1 cellular context compared by ENCODE assay signal in the genomic region with DNA sequence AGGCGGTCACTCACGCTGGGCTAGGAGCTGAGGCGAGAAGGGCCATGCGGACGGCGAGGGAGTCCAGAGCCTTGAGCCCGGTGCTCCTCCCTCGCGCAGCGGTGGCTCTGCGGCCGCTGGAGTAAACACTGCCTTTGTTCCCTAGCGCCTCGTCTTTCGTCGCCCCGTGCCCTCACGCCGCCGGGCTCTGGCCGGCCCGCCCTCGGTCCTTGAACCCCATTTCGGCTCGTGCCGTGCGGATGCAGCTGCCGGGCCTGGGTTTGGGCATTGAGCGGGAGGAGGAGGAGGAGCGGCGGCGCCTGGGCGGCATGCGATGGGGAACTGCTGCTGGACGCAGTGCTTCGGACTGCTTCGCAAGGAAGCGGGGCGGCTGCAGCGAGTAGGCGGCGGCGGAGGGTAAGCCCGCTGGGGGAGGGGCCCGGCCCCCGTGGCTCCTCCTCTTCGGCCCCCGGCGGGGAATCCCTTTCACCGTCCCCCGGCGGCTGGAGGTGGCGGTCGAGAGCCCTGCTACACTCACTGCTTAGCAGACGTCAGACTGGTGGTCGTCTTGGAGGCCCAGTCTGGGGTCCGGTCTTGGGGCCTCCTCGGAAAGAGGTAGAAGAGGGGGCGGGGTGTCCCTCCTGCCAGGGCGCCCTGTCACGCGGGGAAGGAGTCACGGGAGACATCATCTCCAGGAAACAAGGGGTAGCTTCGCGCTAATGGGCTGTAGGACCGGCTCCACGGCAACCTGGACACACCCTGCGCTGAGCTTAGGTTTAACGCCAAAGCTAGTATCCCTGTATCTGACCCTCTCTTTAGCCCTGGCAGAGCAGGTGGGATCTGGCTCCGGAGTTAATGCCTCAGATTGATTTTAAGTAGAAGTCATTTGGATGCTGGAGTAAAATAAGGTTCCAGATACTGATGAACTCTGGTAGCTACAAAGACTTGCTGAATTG.
A peak's percentile ranks its signal among the peaks of the same experiment; 100 is the strongest.
TF ChIP-seq lines count a peak whose summit lies in the region.

Gene AP1AR (plus strand): TSS at position 9 of the 935 bp plus-strand sequence. CDS start 305 bp downstream, at position 314.

TF ChIP-seq in K562, 482 proteins besides CTCF, POLR2A, EP300 and RAD21 (continued from another document and continues in another):
- TF ChIP-seq THRAP3 (IDR thresholded peaks at IDR 0.05; ENCODE audit: borderline replicate concordance): no peak
- TF ChIP-seq RHOXF2B (CRISPR knock-in tag; conservative IDR thresholded peaks at IDR 0.05): 0 out of 2 replicates have a peak, but pooled peaks have one; percentile 25
- no peak for TF ChIP-seq RBM39 (optimal IDR thresholded peaks at IDR 0.05; ENCODE audit: low read depth, low read length)
- TF ChIP-seq CHD7 (IDR thresholded peaks at IDR 0.05; ENCODE audit: low read depth, low read length): no peak
- TF ChIP-seq BDP1 (IDR thresholded peaks at IDR 0.05; ENCODE audit: insufficient read depth, insufficient read length): no peak
- TF ChIP-seq, protein P1, sequence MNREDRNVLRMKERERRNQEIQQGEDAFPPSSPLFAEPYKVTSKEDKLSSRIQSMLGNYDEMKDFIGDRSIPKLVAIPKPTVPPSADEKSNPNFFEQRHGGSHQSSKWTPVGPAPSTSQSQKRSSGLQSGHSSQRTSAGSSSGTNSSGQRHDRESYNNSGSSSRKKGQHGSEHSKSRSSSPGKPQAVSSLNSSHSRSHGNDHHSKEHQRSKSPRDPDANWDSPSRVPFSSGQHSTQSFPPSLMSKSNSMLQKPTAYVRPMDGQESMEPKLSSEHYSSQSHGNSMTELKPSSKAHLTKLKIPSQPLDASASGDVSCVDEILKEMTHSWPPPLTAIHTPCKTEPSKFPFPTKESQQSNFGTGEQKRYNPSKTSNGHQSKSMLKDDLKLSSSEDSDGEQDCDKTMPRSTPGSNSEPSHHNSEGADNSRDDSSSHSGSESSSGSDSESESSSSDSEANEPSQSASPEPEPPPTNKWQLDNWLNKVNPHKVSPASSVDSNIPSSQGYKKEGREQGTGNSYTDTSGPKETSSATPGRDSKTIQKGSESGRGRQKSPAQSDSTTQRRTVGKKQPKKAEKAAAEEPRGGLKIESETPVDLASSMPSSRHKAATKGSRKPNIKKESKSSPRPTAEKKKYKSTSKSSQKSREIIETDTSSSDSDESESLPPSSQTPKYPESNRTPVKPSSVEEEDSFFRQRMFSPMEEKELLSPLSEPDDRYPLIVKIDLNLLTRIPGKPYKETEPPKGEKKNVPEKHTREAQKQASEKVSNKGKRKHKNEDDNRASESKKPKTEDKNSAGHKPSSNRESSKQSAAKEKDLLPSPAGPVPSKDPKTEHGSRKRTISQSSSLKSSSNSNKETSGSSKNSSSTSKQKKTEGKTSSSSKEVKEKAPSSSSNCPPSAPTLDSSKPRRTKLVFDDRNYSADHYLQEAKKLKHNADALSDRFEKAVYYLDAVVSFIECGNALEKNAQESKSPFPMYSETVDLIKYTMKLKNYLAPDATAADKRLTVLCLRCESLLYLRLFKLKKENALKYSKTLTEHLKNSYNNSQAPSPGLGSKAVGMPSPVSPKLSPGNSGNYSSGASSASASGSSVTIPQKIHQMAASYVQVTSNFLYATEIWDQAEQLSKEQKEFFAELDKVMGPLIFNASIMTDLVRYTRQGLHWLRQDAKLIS (CRISPR knock-in tag; IDR thresholded peaks at IDR 0.05): 0 out of 2 replicates have a peak, but pooled peaks have one; percentile 33
- no peak for TF ChIP-seq ZNF695 (CRISPR knock-in tag; IDR thresholded peaks at IDR 0.05)
- TF ChIP-seq COPS2 (conservative IDR thresholded peaks at IDR 0.05): no peak
- TF ChIP-seq BRD4 (IDR thresholded peaks at IDR 0.05): no peak; the same call in 1 of the 2 replicates
- TF ChIP-seq ZMIZ1 (IDR thresholded peaks at IDR 0.05; ENCODE audit: low read depth in 2 of 2, low read length in 2 of 2): no peak
- peak; percentile 78 for TF ChIP-seq RBM22 (IDR thresholded peaks at IDR 0.05; ENCODE audit: low read depth, low read length, poor library complexity, severe bottlenecking)
- TF ChIP-seq MTA2 (IDR thresholded peaks at IDR 0.05; ENCODE audit: low read depth): no peak
- TF ChIP-seq ZNF263 (CRISPR knock-in tag; IDR thresholded peaks at IDR 0.05; ENCODE audit: borderline replicate concordance): peak; percentile 91
- TF ChIP-seq CCAR2 (IDR thresholded peaks at IDR 0.05; ENCODE audit: low read depth, low read length): no peak
- peak; percentile 60 to 94 for TF ChIP-seq MAZ (CRISPR knock-in tag; conservative IDR thresholded peaks at IDR 0.05 in 1 of 2, IDR thresholded peaks at IDR 0.05 in 1 of 2)
- no peak for TF ChIP-seq ZC3H8 (IDR thresholded peaks at IDR 0.05)
- no peak for TF ChIP-seq CREBBP (IDR thresholded peaks at IDR 0.05; ENCODE audit: low read depth, low read length)
- TF ChIP-seq HLTF (IDR thresholded peaks at IDR 0.05): no peak
- peak in 1 of 2 experiments; percentile 34; a peak in 1 of 4 replicates for TF ChIP-seq TEAD1 (CRISPR knock-in tag; IDR thresholded peaks at IDR 0.05)
- 0 out of 2 replicates have a peak, but pooled peaks have one; percentile 17 for TF ChIP-seq CREM (IDR thresholded peaks at IDR 0.05; ENCODE audit: low read depth)
- TF ChIP-seq MTA3 (IDR thresholded peaks at IDR 0.05; ENCODE audit: borderline replicate concordance): no peak
- TF ChIP-seq ZNF717 (CRISPR knock-in tag; IDR thresholded peaks at IDR 0.05): 0 out of 2 replicates have a peak, but pooled peaks have one; percentile 27
- no peak for TF ChIP-seq NCOA6 (IDR thresholded peaks at IDR 0.05)
- TF ChIP-seq TEAD2 (tag; IDR thresholded peaks at IDR 0.05): no peak
- peak; percentile 29 for TF ChIP-seq TAF9B (IDR thresholded peaks at IDR 0.05; ENCODE audit: partially characterized antibody)
- 0 out of 2 replicates have a peak, but pooled peaks have one; percentile 26 for TF ChIP-seq LEF1 (IDR thresholded peaks at IDR 0.05)
- TF ChIP-seq NFATC3 (IDR thresholded peaks at IDR 0.05): no peak
- no peak for TF ChIP-seq MYNN (IDR thresholded peaks at IDR 0.05)
- no peak for TF ChIP-seq MYNN (CRISPR knock-in tag; IDR thresholded peaks at IDR 0.05)
- TF ChIP-seq ELK3 (CRISPR knock-in tag; IDR thresholded peaks at IDR 0.05): no peak
- no peak for TF ChIP-seq ZNF644 (tag; IDR thresholded peaks at IDR 0.05; ENCODE audit: low read depth)
- TF ChIP-seq KDM2B (CRISPR knock-in tag; IDR thresholded peaks at IDR 0.05): 0 out of 2 replicates have a peak, but pooled peaks have one; percentile 55
- TF ChIP-seq, protein P2, sequence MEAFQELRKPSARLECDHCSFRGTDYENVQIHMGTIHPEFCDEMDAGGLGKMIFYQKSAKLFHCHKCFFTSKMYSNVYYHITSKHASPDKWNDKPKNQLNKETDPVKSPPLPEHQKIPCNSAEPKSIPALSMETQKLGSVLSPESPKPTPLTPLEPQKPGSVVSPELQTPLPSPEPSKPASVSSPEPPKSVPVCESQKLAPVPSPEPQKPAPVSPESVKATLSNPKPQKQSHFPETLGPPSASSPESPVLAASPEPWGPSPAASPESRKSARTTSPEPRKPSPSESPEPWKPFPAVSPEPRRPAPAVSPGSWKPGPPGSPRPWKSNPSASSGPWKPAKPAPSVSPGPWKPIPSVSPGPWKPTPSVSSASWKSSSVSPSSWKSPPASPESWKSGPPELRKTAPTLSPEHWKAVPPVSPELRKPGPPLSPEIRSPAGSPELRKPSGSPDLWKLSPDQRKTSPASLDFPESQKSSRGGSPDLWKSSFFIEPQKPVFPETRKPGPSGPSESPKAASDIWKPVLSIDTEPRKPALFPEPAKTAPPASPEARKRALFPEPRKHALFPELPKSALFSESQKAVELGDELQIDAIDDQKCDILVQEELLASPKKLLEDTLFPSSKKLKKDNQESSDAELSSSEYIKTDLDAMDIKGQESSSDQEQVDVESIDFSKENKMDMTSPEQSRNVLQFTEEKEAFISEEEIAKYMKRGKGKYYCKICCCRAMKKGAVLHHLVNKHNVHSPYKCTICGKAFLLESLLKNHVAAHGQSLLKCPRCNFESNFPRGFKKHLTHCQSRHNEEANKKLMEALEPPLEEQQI (IDR thresholded peaks at IDR 0.05): no peak
- TF ChIP-seq POLR2H (tag; IDR thresholded peaks at IDR 0.05; ENCODE audit: low read depth): no peak
